ENCODE assay signal across 8 cellular contexts in the genomic region with DNA sequence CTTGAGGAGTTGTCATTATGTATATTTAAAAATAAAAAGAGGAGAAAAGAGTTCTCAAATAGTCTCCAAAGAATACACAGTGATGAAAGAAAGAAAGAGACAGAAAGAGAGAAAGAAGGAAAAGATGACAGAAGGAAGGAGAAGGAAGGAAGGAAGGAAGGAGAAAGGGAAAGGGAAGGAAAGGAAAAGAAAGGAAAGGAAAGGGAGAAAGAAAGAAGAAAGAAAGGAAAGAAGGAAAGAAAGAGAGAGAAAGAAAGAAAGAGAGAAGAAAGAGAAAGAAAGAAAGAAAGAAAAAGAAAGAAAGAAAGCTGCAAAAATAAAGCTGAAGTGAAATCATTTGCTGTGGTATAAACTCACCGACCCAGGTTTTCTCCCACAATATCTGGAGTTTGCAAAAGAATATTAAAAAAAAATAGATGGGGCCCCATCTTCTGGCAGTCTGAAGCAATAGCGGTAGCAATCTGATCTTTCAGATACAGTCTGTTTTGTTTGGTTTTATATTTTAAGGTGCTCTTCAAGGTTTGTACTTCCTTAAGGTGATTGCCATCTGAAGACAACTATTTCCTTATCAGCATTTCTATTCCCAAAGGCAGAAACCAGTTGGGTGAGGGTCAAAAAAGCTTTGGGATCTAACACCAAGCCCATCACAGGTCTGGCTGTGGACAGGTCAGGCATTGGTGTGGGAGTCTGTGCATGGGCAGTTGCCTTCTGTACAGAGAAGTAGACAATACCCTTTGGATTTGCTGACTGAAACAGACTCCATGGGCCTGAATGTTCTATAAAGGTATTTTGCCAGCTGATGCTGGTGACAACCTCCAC.
DNase-seq lines count a peak whose midpoint lies in the region; ATAC-seq, FAIRE-seq and TF ChIP-seq lines count a peak whose summit lies in the region.

No MANE protein-coding gene starts in this region.

- WGBS in H1 (ENCODE audit: extremely low coverage in 1 of 2, insufficient coverage in 1 of 2, insufficient read length in 1 of 2, insufficient replicate concordance in 2 of 2, low coverage in 1 of 2, low lambda C conversion rate in 2 of 2, missing lambda C conversion rate in 1 of 2), 2 experiments: 53% methylated on average over 2 of the region's 2 CpGs; no CpG with 5 or more reads in 1 of the 2 experiments

- H3K23me2 ChIP-seq in H1 (ENCODE audit: low read depth, low read length): no peaks in the 10 kb centered on the region

- TF ChIP-seq CTCF in H1 (IDR thresholded peaks at IDR 0.05; ENCODE audit: control extremely low read depth in 1 of 3, insufficient read depth in 1 of 3, low read depth in 1 of 3, low read length in 3 of 3): no peak; a peak in 1 of 4 replicates

- no peak overlapping the region for H3K14ac ChIP-seq in H1 (ENCODE audit: insufficient read length)

- H3K4me2 ChIP-seq in H1 (ENCODE audit: insufficient read depth in 1 of 2, low read depth in 2 of 2, low read length in 2 of 2): peak overlapping the region in 1 of 2 experiments; percentile 34; a peak in 1 of 4 replicates

- no peak overlapping the region for H3K4me3 Mint-ChIP-seq in stimulated activated naive B cell treated with anti-CD40 and anti-IgM and Interleukin-4, amounts not matched to agents 10 μg/mL and 1 μg/mL and 100 μg/mL, for 72 hours
- no peak overlapping the region for H3K4me3 Mint-ChIP-seq in activated CD4-positive, alpha-beta T cell treated with anti-CD3 and anti-CD28 coated beads, Interleukin-2, amount 10 ng/mL, durations not matched to agents 24 days and 14 days

- no peak overlapping the region for H4K5ac ChIP-seq in H1 (ENCODE audit: insufficient read length, low read depth, low read length)

- no peak overlapping the region for H3K56ac ChIP-seq in H1 (replicated peaks; ENCODE audit: insufficient read length, low read depth, low read length)

- H3K4me1 Mint-ChIP-seq in stimulated activated naive B cell treated with anti-CD40 and anti-IgM and Interleukin-4, amounts not matched to agents 10 μg/mL and 1 μg/mL and 100 μg/mL, for 72 hours: peaks cover 2 to 6% of the 10 kb centered on the region in 2 donors
- no peaks in the 10 kb centered on the region for H3K4me1 Mint-ChIP-seq in activated CD4-positive, alpha-beta T cell treated with anti-CD3 and anti-CD28 coated beads, Interleukin-2, amount 10 ng/mL, durations not matched to agents 24 days and 14 days

- no peak for TF ChIP-seq POLR2A in H1 (IDR thresholded peaks at IDR 0.05; ENCODE audit: control extremely low read depth in 1 of 2, low read depth in 2 of 2, low read length in 2 of 2)

- H2BK12ac ChIP-seq in H1 (ENCODE audit: low read depth, low read length): no peak overlapping the region

- peak; percentile 27 for DNase-seq in A172 (ENCODE audit: low spot score)
- peak; percentile 6 for DNase-seq in NCI-H446 treated with DMSO at 0.1 percent for 48 hours (lab: John Stamatoyannopoulos, UW)
- no peak for DNase-seq in H1 (ENCODE audit: low read depth in 1 of 2, low spot score in 2 of 2)
- no peak for DNase-seq in stimulated activated naive B cell treated with anti-CD40 and anti-IgM and Interleukin-4, amounts not matched to agents 10 μg/mL and 1 μg/mL and 100 μg/mL, for 72 hours
- DNase-seq in effector CD4-positive, alpha-beta T cell: no peak
- DNase-seq in activated CD4-positive, alpha-beta T cell treated with anti-CD3 and anti-CD28 coated beads, Interleukin-2, amount 10 ng/mL, durations not matched to agents 24 days and 14 days: no peak

- H3K27me3 Mint-ChIP-seq in stimulated activated naive B cell treated with anti-CD40 and anti-IgM and Interleukin-4, amounts not matched to agents 10 μg/mL and 1 μg/mL and 100 μg/mL, for 72 hours: peaks cover 2 to 19% of the 10 kb centered on the region in 2 donors
- H3K27me3 Mint-ChIP-seq in activated CD4-positive, alpha-beta T cell treated with anti-CD3 and anti-CD28 coated beads, Interleukin-2, amount 10 ng/mL, durations not matched to agents 24 days and 14 days: peaks cover 14% of the 10 kb centered on the region

- H3K4me1 ChIP-seq in H1 (replicated peaks in 1 of 4; ENCODE audit: control insufficient read depth in 3 of 4, insufficient read depth in 4 of 4, low read length in 3 of 4): peaks cover 0 to 18% (median 6%) of the 10 kb centered on the region in 4 experiments; a peak in 5 of 7 replicates

- peak overlapping the region in 1 of 4 experiments; percentile 41; a peak in 1 of 8 replicates for H3K4me3 ChIP-seq in H1 (ENCODE audit: extremely low read depth in 1 of 4, insufficient read depth in 2 of 4, low read depth in 3 of 4, low read length in 4 of 4)

- no peak overlapping the region for H2AFZ ChIP-seq in H1 (ENCODE audit: low read length)

- no peak overlapping the region for H3K23ac ChIP-seq in H1 (ENCODE audit: insufficient read length)

- peak overlapping the region; percentile 92 for H2BK120ac ChIP-seq in H1 (replicated peaks; ENCODE audit: low read depth, low read length)

- FAIRE-seq in H1 (lab: Jason Lieb, UNC): no peak

- no peaks in the 10 kb centered on the region for H3K79me2 ChIP-seq in H1 (ENCODE audit: control insufficient read depth in 1 of 2, insufficient read depth in 2 of 2, low read length in 2 of 2)

- H3K18ac ChIP-seq in H1 (ENCODE audit: extremely low read depth, low read length): 0 out of 2 replicates have a peak overlapping the region, but pooled peaks have one; percentile 36

- intact Hi-C loops in activated CD4-positive, alpha-beta T cell treated with anti-CD3 and anti-CD28 coated beads, Interleukin-2, amount 10 ng/mL, durations not matched to agents 24 days and 14 days (cut with micrococcal nuclease): loop anchor here (10.0 kb wide), 1 partner anchor 1508 kb away; no protein-coding TSS in a partner anchor

- peaks cover 0 to 1% (median 0%) of the 10 kb centered on the region in 4 experiments; a peak in 1 of 7 replicates for H3K27me3 ChIP-seq in H1 (replicated peaks in 1 of 4; ENCODE audit: control insufficient read depth in 3 of 4, extremely low read depth in 1 of 4, insufficient read depth in 3 of 4, low read length in 3 of 4)

- no peak overlapping the region for H3K4ac ChIP-seq in H1 (replicated peaks; ENCODE audit: insufficient read length, low read depth, low read length)

- CTCF ChIA-PET in H1 (lab: Charles Lee; ENCODE audit: partially characterized antibody): interaction anchor here (0.5 to 1.7 kb wide), 6 partner anchors 34 to 295 kb away, joined by 3 to 4 read pairs (median 3); no protein-coding TSS in a partner anchor

- no peak for TF ChIP-seq EP300 in H1 (IDR thresholded peaks at IDR 0.05; ENCODE audit: borderline replicate concordance in 1 of 2, low read depth in 2 of 2, low read length in 2 of 2)

- H2BK15ac ChIP-seq in H1 (ENCODE audit: low read length): no peak overlapping the region

- H4K91ac ChIP-seq in H1 (replicated peaks; ENCODE audit: insufficient read length, low read length): peak overlapping the region; percentile 44

- H3K9me3 ChIP-seq in H1 (ENCODE audit: insufficient read depth in 2 of 2, low read depth in 1 of 2, low read length in 1 of 2): no peaks in the 10 kb centered on the region

- no peak overlapping the region for H4K8ac ChIP-seq in H1 (ENCODE audit: extremely low read depth, insufficient read depth, low read length)

- no peak overlapping the region for H3K9ac ChIP-seq in H1 (replicated peaks in 1 of 4; ENCODE audit: extremely low read depth in 1 of 4, low read depth in 3 of 4, low read length in 3 of 4)

- no peak overlapping the region; the same call in 1 of the 2 replicates for H2BK5ac ChIP-seq in H1 (ENCODE audit: low read depth, low read length)

- H2BK20ac ChIP-seq in H1 (ENCODE audit: low read length): peak overlapping the region; percentile 51; the same call in 1 of the 2 replicates

- no peak overlapping the region for H3K27ac Mint-ChIP-seq in stimulated activated naive B cell treated with anti-CD40 and anti-IgM and Interleukin-4, amounts not matched to agents 10 μg/mL and 1 μg/mL and 100 μg/mL, for 72 hours
- H3K27ac Mint-ChIP-seq in activated CD4-positive, alpha-beta T cell treated with anti-CD3 and anti-CD28 coated beads, Interleukin-2, amount 10 ng/mL, durations not matched to agents 24 days and 14 days: no peak overlapping the region

- H3K79me1 ChIP-seq in H1 (ENCODE audit: low read depth, low read length): no peaks in the 10 kb centered on the region

- peak overlapping the region; percentile 84; the same call in 1 of the 2 replicates for H2AK5ac ChIP-seq in H1 (ENCODE audit: low read depth, low read length)

- H3K36me3 ChIP-seq in H1 (ENCODE audit: control insufficient read depth in 2 of 4, insufficient read depth in 4 of 4, low read length in 3 of 4): no peaks in the 10 kb centered on the region

- peaks cover 0 to 2% of the 10 kb centered on the region in 2 donors for H3K36me3 Mint-ChIP-seq in stimulated activated naive B cell treated with anti-CD40 and anti-IgM and Interleukin-4, amounts not matched to agents 10 μg/mL and 1 μg/mL and 100 μg/mL, for 72 hours
- no peaks in the 10 kb centered on the region for H3K36me3 Mint-ChIP-seq in activated CD4-positive, alpha-beta T cell treated with anti-CD3 and anti-CD28 coated beads, Interleukin-2, amount 10 ng/mL, durations not matched to agents 24 days and 14 days (ENCODE audit: low read depth)

- POLR2A ChIA-PET in H1 (lab: Charles Lee; ENCODE audit: partially characterized antibody): interaction anchor here (0.9 kb wide), 1 partner anchor 15 kb away, joined by 3 read pairs; no protein-coding TSS in a partner anchor

- H4K20me1 ChIP-seq in H1 (replicated peaks in 1 of 2; ENCODE audit: control insufficient read depth in 1 of 2, insufficient read depth in 2 of 2, low read length in 2 of 2): no peaks in the 10 kb centered on the region

- peaks cover 0 to under 1% of the 10 kb centered on the region in 2 donors for H3K9me3 Mint-ChIP-seq in stimulated activated naive B cell treated with anti-CD40 and anti-IgM and Interleukin-4, amounts not matched to agents 10 μg/mL and 1 μg/mL and 100 μg/mL, for 72 hours
- no peaks in the 10 kb centered on the region for H3K9me3 Mint-ChIP-seq in activated CD4-positive, alpha-beta T cell treated with anti-CD3 and anti-CD28 coated beads, Interleukin-2, amount 10 ng/mL, durations not matched to agents 24 days and 14 days

- peak; percentile 59 for ATAC-seq in GM19025 (IDR thresholded peaks at IDR 0.05; ENCODE audit: low read depth, unreplicated experiment)
- peak; percentile 58 to 62 for ATAC-seq in stimulated activated naive B cell treated with anti-CD40 and anti-IgM and Interleukin-4, amounts not matched to agents 10 μg/mL and 1 μg/mL and 100 μg/mL, for 72 hours (replicated peaks)
- ATAC-seq in GM19463 (IDR thresholded peaks at IDR 0.05; ENCODE audit: unreplicated experiment): no peak

- H3K27ac ChIP-seq in H1 (ENCODE audit: low read depth, low read length): no peak overlapping the region

- peak; percentile 35 to 50 for TF ChIP-seq RAD21 in H1 (IDR thresholded peaks at IDR 0.05 in 1 of 2, conservative IDR thresholded peaks at IDR 0.05 in 1 of 2; ENCODE audit: low read depth in 2 of 2, low read length in 2 of 2)

TF ChIP-seq in H1, 55 proteins besides CTCF, POLR2A, EP300 and RAD21:
- no peak for TF ChIP-seq JUND (IDR thresholded peaks at IDR 0.05; ENCODE audit: low read length)
- 0 out of 4 replicates have a peak, but pooled peaks of 1 of the 2 experiments have one; percentile 9 for TF ChIP-seq HDAC2 (IDR thresholded peaks at IDR 0.05; ENCODE audit: borderline replicate concordance in 1 of 2, low read depth in 2 of 2, low read length in 2 of 2)

Comparison
In these comparisons a context has a peak if more than half of its experiments do, and no peak if none do; other contexts are left out.
1. DNase-seq: peak in A172 (single experiment) and NCI-H446 treated with DMSO at 0.1 percent for 48 hours (single experiment); none in H1 (0 of 2), stimulated activated naive B cell treated with anti-CD40 and anti-IgM and Interleukin-4, amounts not matched to agents 10 μg/mL and 1 μg/mL and 100 μg/mL, for 72 hours (single experiment), effector CD4-positive, alpha-beta T cell (single experiment) and activated CD4-positive, alpha-beta T cell treated with anti-CD3 and anti-CD28 coated beads, Interleukin-2, amount 10 ng/mL, durations not matched to agents 24 days and 14 days (single experiment).